Comparison of ENCODE assay signal across 20 cellular contexts in the genomic region with DNA sequence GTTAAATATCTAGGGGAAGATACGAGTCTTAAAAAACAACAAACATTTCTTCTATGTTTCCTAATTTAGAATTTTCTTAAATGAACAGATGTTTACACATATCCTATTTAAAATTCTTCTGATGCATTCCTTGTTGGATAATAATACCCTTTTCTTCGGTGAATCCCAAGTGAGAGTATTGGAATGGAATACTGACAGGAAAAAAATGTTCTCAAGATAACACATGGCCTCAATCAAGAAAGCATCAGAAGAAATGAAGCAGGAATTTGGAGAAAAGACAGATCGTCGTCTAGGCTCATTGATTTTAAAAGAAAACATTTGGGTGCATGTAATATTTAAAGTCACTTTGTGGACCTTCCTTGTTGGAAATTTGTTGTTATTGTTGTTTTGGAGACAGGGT.
"Had no signal": no experiment of that assay in that cellular context is flagged by ENCODE, and none has a peak within 500 bp of the region (broad histone marks: within the 10 kb centered on the region; RNA-seq: fewer than 3 reads in every experiment).

No MANE protein-coding gene starts in this region.

- H3K27ac ChIP-seq: esophagus squamous epithelium, gastrocnemius medialis, heart right ventricle, ovary, right lobe of liver, thoracic aorta, transverse colon had no signal

- H3K36me3 ChIP-seq: esophagus squamous epithelium, gastrocnemius medialis, heart right ventricle, ovary, right lobe of liver, thoracic aorta, transverse colon had no signal

- H3K27me3 ChIP-seq: esophagus squamous epithelium, gastrocnemius medialis, heart right ventricle, ovary, right lobe of liver, transverse colon had no signal

- H3K9me3 ChIP-seq: esophagus squamous epithelium, gastrocnemius medialis, heart right ventricle, mucosa of descending colon, ovary, right lobe of liver, thoracic aorta, transverse colon had no signal

- DNase-seq: cortex of kidney; effector memory CD4-positive, alpha-beta T cell; esophagus squamous epithelium; gastrocnemius medialis; heart right ventricle; hypothalamus; kidney glomerular epithelial cell; mammary epithelial cell; mucosa of descending colon; naive thymus-derived CD8-positive, alpha-beta T cell; nucleus accumbens; ovary; right lobe of liver; stimulated activated CD4-positive, alpha-beta T cell treated with anti-CD3 and anti-CD28 coated beads, Interleukin-2, amount 100 ng/mL, for 24 hours; stimulated activated CD4-positive, alpha-beta T cell treated with anti-CD3 and anti-CD28 coated beads, Interleukin-4, amount 100 ng/mL, for 4 hours; stimulated activated naive B cell treated with anti-CD40 and anti-IgM and Interleukin-4, amounts not matched to agents 10 μg/mL and 1 μg/mL and 100 μg/mL, for 72 hours; stimulated activated naive CD8-positive, alpha-beta T cell treated with anti-CD3 and anti-CD28 coated beads, Interleukin-15, amount 100 ng/mL, for 72 hours; transverse colon had no signal

- H3K4me1 ChIP-seq: right lobe of liver had no signal

- H3K4me3 ChIP-seq: esophagus squamous epithelium, gastrocnemius medialis, heart right ventricle, mucosa of descending colon, ovary, right lobe of liver, skin epidermis, thoracic aorta, transverse colon had no signal
